Comparison of ENCODE assay signal across 24 cellular contexts in the genomic region with DNA sequence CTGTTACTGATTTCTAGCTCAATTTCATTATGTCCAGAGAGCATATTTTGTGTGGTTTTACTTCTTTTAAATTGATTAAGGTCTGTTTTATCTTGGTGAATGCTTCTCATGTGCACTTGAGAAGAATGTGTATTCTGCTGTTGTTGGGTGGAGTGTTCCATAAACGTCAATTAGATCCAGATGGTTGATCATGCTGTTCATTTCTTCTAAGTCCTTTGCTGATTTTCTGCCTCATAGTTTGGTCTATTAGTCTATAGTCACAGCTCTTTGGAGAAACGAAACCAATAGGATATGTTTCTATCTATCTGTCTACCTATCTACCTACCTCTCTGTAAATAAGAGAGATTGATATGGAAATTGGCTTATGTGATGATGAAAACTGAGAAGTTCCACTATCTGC. TPM values are rescaled to one million over a fixed set of nuclear protein-coding genes. Genes with fewer than 3 reads are reported as not detected.
DNase-seq lines count a peak whose midpoint lies in the region; ATAC-seq, FAIRE-seq and TF ChIP-seq lines count a peak whose summit lies in the region.
"Had no signal": no experiment of that assay in that cellular context is flagged by ENCODE, and none has a peak within 500 bp of the region (broad histone marks: within the 10 kb centered on the region; RNA-seq: fewer than 3 reads in every experiment).

No MANE protein-coding gene starts in this region.

- FAIRE-seq in A549 (lab: Jason Lieb, UNC) (peak; percentile 39), GM12878 (lab: Jason Lieb, UNC) (peak; percentile 38)
- FAIRE-seq: D721Med, G401.6, GM12892, GM18507 had no signal

- no peak overlapping the region for H3K14ac ChIP-seq in mesenchymal stem cell (ENCODE audit: low read length in 2 of 2)

- no peak overlapping the region for H3K18ac ChIP-seq in mesenchymal stem cell (ENCODE audit: low read depth in 1 of 2, low read length in 2 of 2)

- H3K9ac ChIP-seq in GM12878 (ENCODE audit: control insufficient read depth, insufficient read depth, low read length) (no peak overlapping the region), mesenchymal stem cell (ENCODE audit: low read length) (peak overlapping the region; percentile 29)
- H3K9ac ChIP-seq: BLaER1 treated with 17β-estradiol and CSF1 and Interleukin-3, amounts not matched to agents 10 nM and 100 nM had no signal

- no peak overlapping the region for H2BK5ac ChIP-seq in mesenchymal stem cell (ENCODE audit: low read depth, low read length, poor library complexity, severe bottlenecking)

- H4K91ac ChIP-seq in mesenchymal stem cell (ENCODE audit: low read length) = no peak overlapping the region

- SMC1A ChIA-PET in GM12878 (lab: Charles Lee; ENCODE audit: uncharacterized antibody, unreplicated experiment) = interaction anchor here (1.0 to 1.3 kb wide), 3 partner anchors 20 to 196 kb away, joined by 3 read pairs; no protein-coding TSS in a partner anchor

- in situ Hi-C loops in GM12878 (cut with MboI) = no loop called here

- H3K27me3 Mint-ChIP-seq in activated naive CD8-positive, alpha-beta T cell treated with anti-CD3 and anti-CD28 coated beads for 36 hours = peaks cover 45% of the 10 kb centered on the region

- no peak overlapping the region for H3K4ac ChIP-seq in mesenchymal stem cell (ENCODE audit: low read depth in 1 of 2, low read length in 2 of 2)

- no peaks in the 10 kb centered on the region for H4K20me1 ChIP-seq in GM12878 (ENCODE audit: control insufficient read depth, insufficient read depth)
- H4K20me1 ChIP-seq: BLaER1 treated with 17β-estradiol and CSF1 and Interleukin-3, amounts not matched to agents 10 nM and 100 nM had no signal

- POLR2A ChIA-PET in A549 (lab: Yijun Ruan, JAX) = no interaction called here
- POLR2A ChIA-PET in GM12878 (lab: Charles Lee) = interaction anchor here (1.4 kb wide), 1 partner anchor 14 kb away, joined by 3 read pairs; no protein-coding TSS in a partner anchor

- H3K27ac ChIP-seq in A549 (no peak overlapping the region), GM12878 (ENCODE audit: control insufficient read depth, insufficient read depth) (no peak overlapping the region), mesenchymal stem cell (ENCODE audit: low read length, poor library complexity, severe bottlenecking) (no peak overlapping the region), suprapubic skin (peak overlapping the region; percentile 61), stomach (no peak overlapping the region)
- H3K27ac ChIP-seq: 22Rv1; BLaER1 treated with 17β-estradiol and CSF1 and Interleukin-3, amounts not matched to agents 10 nM and 100 nM; C4-2B had no signal

- H3K9me3 Mint-ChIP-seq in activated naive CD8-positive, alpha-beta T cell treated with anti-CD3 and anti-CD28 coated beads for 36 hours = peaks cover 15% of the 10 kb centered on the region

- H3K79me2 ChIP-seq in GM12878 (ENCODE audit: control insufficient read depth, insufficient read depth, low read length) = no peaks in the 10 kb centered on the region

- H3K27me3 ChIP-seq in GM12878 (replicated peaks in 1 of 2; ENCODE audit: control insufficient read depth in 2 of 2, insufficient read depth in 2 of 2, low read length in 1 of 2) (no peaks in the 10 kb centered on the region; a peak in 1 of 4 replicates), mesenchymal stem cell (ENCODE audit: control insufficient read depth in 1 of 2, insufficient read depth in 1 of 2, low read length in 2 of 2) (no peaks in the 10 kb centered on the region), suprapubic skin (peaks cover 12% of the 10 kb centered on the region), stomach (peaks cover 0 to 15% (median 6%) of the 10 kb centered on the region in 3 donors)
- H3K27me3 ChIP-seq: BLaER1 treated with 17β-estradiol and CSF1 and Interleukin-3, amounts not matched to agents 10 nM and 100 nM had no signal

- TF ChIP-seq RAD21 in A549 (conservative IDR thresholded peaks at IDR 0.05 in 1 of 2, IDR thresholded peaks at IDR 0.05 in 1 of 2) = no peak
- TF ChIP-seq RAD21 in GM12878 (IDR thresholded peaks at IDR 0.05; ENCODE audit: insufficient read depth, low read depth, low read length) = no peak

- H3K9me3 ChIP-seq in A549 (peaks cover 17% of the 10 kb centered on the region; the same call in 1 of the 3 replicates), GM12878 (replicated peaks; ENCODE audit: control insufficient read depth, insufficient read depth, low read length) (peaks cover 5% of the 10 kb centered on the region; the same call in 2 of the 3 replicates), mesenchymal stem cell (ENCODE audit: control insufficient read depth, low read length) (peaks cover 30% of the 10 kb centered on the region), suprapubic skin (no peaks in the 10 kb centered on the region), stomach (peaks cover 0 to 22% (median 6%) of the 10 kb centered on the region in 4 donors)

- H2AFZ ChIP-seq in GM12878 (ENCODE audit: control insufficient read depth, low read depth, low read length) = no peak overlapping the region
- no peak overlapping the region for H2AFZ ChIP-seq in mesenchymal stem cell (ENCODE audit: low read depth, low read length)

- TF ChIP-seq CTCF in A549 (IDR thresholded peaks at IDR 0.05) (no peak), GM12878 (IDR thresholded peaks at IDR 0.05 in 2 of 3, conservative IDR thresholded peaks at IDR 0.05 in 1 of 3; ENCODE audit: control insufficient read depth in 2 of 3, extremely low read depth in 1 of 3, insufficient read depth in 1 of 3, low read depth in 3 of 3, low read length in 3 of 3) (no peak), suprapubic skin (IDR thresholded peaks at IDR 0.05) (no peak), stomach (IDR thresholded peaks at IDR 0.05) (no peak)

- ATAC-seq in A549 = no peak
- ATAC-seq in GM12878 = no peak
- ATAC-seq: CD8-positive, alpha-beta T cell had no signal

- TF ChIP-seq POLR2A in A549 (IDR thresholded peaks at IDR 0.05; ENCODE audit: low read length) (no peak), GM12878 (IDR thresholded peaks at IDR 0.05; ENCODE audit: low read depth, low read length) (no peak), suprapubic skin (IDR thresholded peaks at IDR 0.05) (no peak), stomach (IDR thresholded peaks at IDR 0.05) (no peak)

- no TSS peak for BruUV-seq in GM12878 (replicated peaks; lab: Mats Ljungman, UMichigan)

- peaks cover 5% of the 10 kb centered on the region; the same call in 1 of the 3 replicates for H3K4me1 ChIP-seq in A549
- no peaks in the 10 kb centered on the region for H3K4me1 ChIP-seq in GM12878 (ENCODE audit: control insufficient read depth, insufficient read depth, low read length)
- H3K4me1 ChIP-seq in mesenchymal stem cell (ENCODE audit: control insufficient read depth, insufficient read depth, low read depth, low read length) = no peaks in the 10 kb centered on the region
- peaks cover 5% of the 10 kb centered on the region for H3K4me1 ChIP-seq in suprapubic skin
- H3K4me1 ChIP-seq in stomach = no peaks in the 10 kb centered on the region
- H3K4me1 ChIP-seq: Caco-2 had no signal

- CTCF ChIA-PET in A549 (lab: Yijun Ruan, JAX) (no interaction called here), GM12878 (lab: Yijun Ruan, JAX) (interaction anchor here (0.9 to 1.7 kb wide), 2 partner anchors 16 to 29 kb away, joined by 3 to 5 read pairs; no protein-coding TSS in a partner anchor)

- H3K36me3 ChIP-seq in GM12878 (ENCODE audit: control insufficient read depth in 2 of 2, insufficient read depth in 2 of 2, low read length in 1 of 2) (no peaks in the 10 kb centered on the region), mesenchymal stem cell (ENCODE audit: control insufficient read depth in 1 of 2, insufficient read depth in 2 of 2, low read depth in 1 of 2, low read length in 2 of 2) (no peaks in the 10 kb centered on the region), suprapubic skin (no peaks in the 10 kb centered on the region), stomach (no peaks in the 10 kb centered on the region)
- H3K36me3 ChIP-seq: BLaER1 treated with 17β-estradiol and CSF1 and Interleukin-3, amounts not matched to agents 10 nM and 100 nM had no signal

- H3K36me3 Mint-ChIP-seq in activated naive CD8-positive, alpha-beta T cell treated with anti-CD3 and anti-CD28 coated beads for 36 hours = peaks cover 4% of the 10 kb centered on the region
- H3K36me3 Mint-ChIP-seq: CD8-positive, alpha-beta T cell had no signal

- WGBS in A549 (ENCODE audit: missing lambda C conversion rate) = 2% methylated on average over 2 of the region's 2 CpGs
- 41% methylated on average over 2 of the region's 2 CpGs for WGBS in GM12878 (ENCODE audit: insufficient coverage, insufficient replicate concordance, low lambda C conversion rate, missing lambda C conversion rate)
- WGBS in mesenchymal stem cell = 71% methylated on average over 1 of the region's 2 CpGs
- WGBS in suprapubic skin = 63% methylated on average over 2 of the region's 2 CpGs
- WGBS in stomach, 5 donors = 53 to 70% (median 62%) methylated on average over 2 of the region's 2 CpGs

- TF ChIP-seq EP300 in A549 (IDR thresholded peaks at IDR 0.05) = no peak
- TF ChIP-seq EP300 in GM12878 (IDR thresholded peaks at IDR 0.05; ENCODE audit: borderline replicate concordance in 1 of 2, control insufficient read depth in 1 of 2, low read depth in 2 of 2, low read length in 2 of 2) = no peak
- no peak for TF ChIP-seq EP300 in suprapubic skin (IDR thresholded peaks at IDR 0.05)
- no peak for TF ChIP-seq EP300 in stomach (IDR thresholded peaks at IDR 0.05)

- intact Hi-C loops in GM12878 (cut with micrococcal nuclease; ENCODE audit: unreplicated experiment) = no loop called here
- intact Hi-C loops in posterior vena cava (cut with DNase I) = no loop called here
- intact Hi-C loops in stomach (cut with DNase I; ENCODE audit: low total_unique reads) = no loop called here

- DNase-seq in A549 (ENCODE audit: low read depth in 1 of 2, low spot score in 1 of 2) (no peak), GM12878 (ENCODE audit: low read depth, low spot score) (no peak), mesenchymal stem cell (no peak), suprapubic skin (ENCODE audit: low spot score in 2 of 2) (no peak), posterior vena cava (ENCODE audit: low spot score) (no peak), stomach (no peak)
- no peak for DNase-seq in activated naive CD8-positive, alpha-beta T cell treated with anti-CD3 and anti-CD28 coated beads for 36 hours
- DNase-seq: ACHN; AML-193; Caco-2; Calu3; CD4-positive, alpha-beta T cell; CD8-positive, alpha-beta T cell; DMS79 treated with DMSO at 0.1 percent for 48 hours; GF-D8 had no signal

- H3K23ac ChIP-seq in mesenchymal stem cell (ENCODE audit: low read length in 2 of 2) = no peak overlapping the region

- no peaks in the 10 kb centered on the region for H3K79me1 ChIP-seq in mesenchymal stem cell (replicated peaks; ENCODE audit: low read length, poor library complexity, severe bottlenecking)

- no peak overlapping the region for H2BK120ac ChIP-seq in mesenchymal stem cell (ENCODE audit: low read depth, low read length)

- H2BK12ac ChIP-seq in mesenchymal stem cell (ENCODE audit: low read length in 2 of 2) = no peak overlapping the region

- H3K4me3 ChIP-seq in A549 = no peak overlapping the region
- H3K4me3 ChIP-seq in GM12878 = no peak overlapping the region
- H3K4me3 ChIP-seq in mesenchymal stem cell (ENCODE audit: insufficient read depth in 1 of 2, low read depth in 1 of 2, low read length in 2 of 2) = peak overlapping the region in 1 of 2 experiments; percentile 40
- H3K4me3 ChIP-seq in suprapubic skin = no peak overlapping the region
- H3K4me3 ChIP-seq in stomach = no peak overlapping the region
- H3K4me3 ChIP-seq: BLaER1 treated with 17β-estradiol and CSF1 and Interleukin-3, amounts not matched to agents 10 nM and 100 nM had no signal

- no peak overlapping the region for H2BK15ac ChIP-seq in mesenchymal stem cell (ENCODE audit: low read depth, poor library complexity, severe bottlenecking)

- H3K27ac Mint-ChIP-seq in activated naive CD8-positive, alpha-beta T cell treated with anti-CD3 and anti-CD28 coated beads for 36 hours = no peak overlapping the region
- H3K27ac Mint-ChIP-seq: B cell; CD4-positive, alpha-beta T cell; CD8-positive, alpha-beta T cell had no signal

- H3K4me3 Mint-ChIP-seq in activated naive CD8-positive, alpha-beta T cell treated with anti-CD3 and anti-CD28 coated beads for 36 hours = no peak overlapping the region
- H3K4me3 Mint-ChIP-seq: B cell; CD4-positive, alpha-beta T cell; CD8-positive, alpha-beta T cell had no signal

- no peak overlapping the region for H3K4me2 ChIP-seq in A549
- H3K4me2 ChIP-seq in GM12878 (ENCODE audit: control insufficient read depth, insufficient read depth) = no peak overlapping the region
- no peak overlapping the region for H3K4me2 ChIP-seq in mesenchymal stem cell (ENCODE audit: low read length, poor library complexity, severe bottlenecking)
- H3K4me2 ChIP-seq: BLaER1 treated with 17β-estradiol and CSF1 and Interleukin-3, amounts not matched to agents 10 nM and 100 nM had no signal

- H4K8ac ChIP-seq in mesenchymal stem cell (ENCODE audit: low read length) = no peak overlapping the region

- no peaks in the 10 kb centered on the region for H3K4me1 Mint-ChIP-seq in activated naive CD8-positive, alpha-beta T cell treated with anti-CD3 and anti-CD28 coated beads for 36 hours
- H3K4me1 Mint-ChIP-seq: B cell had no signal

- RAD21 ChIA-PET in GM12878 (lab: Charles Lee; ENCODE audit: unreplicated experiment) = no interaction called here

- H2AK5ac ChIP-seq in mesenchymal stem cell (ENCODE audit: low read length, severe bottlenecking) = no peak overlapping the region

RNA-seq across cellular contexts. Expression of a gene that starts 17.1 kb away (rescaled TPM):
- 1.3 and 1.5 TPM in 2 replicates for polyA plus RNA-seq in A549 (2011; rRNA removed)
- polyA plus RNA-seq in A549 (2012; cell fraction: cytosol; rRNA removed) = 0.96 and 1.1 TPM in 2 replicates
- 2.4 and 3.1 TPM in 2 replicates for polyA plus RNA-seq in A549 (2012; cell fraction: nucleus; rRNA removed)
- 0.29 to 0.91 TPM (median 0.36 TPM) in 3 replicates for polyA plus RNA-seq in A549 (2017; fragmentation: RNase III; extraction: RNeasy Plus Mini Kit Qiagen cat#74134 plus additional on column Dnase treatment)
- 0.88 and 2.3 TPM in 2 replicates for polyA minus RNA-seq in A549 (2011; rRNA and poly(A)+ RNA removed)
- 84.0 and 84.2 TPM in 2 replicates for total RNA-seq in GM12878 (2013; cell fraction: nucleolus; rRNA removed)
- total RNA-seq in GM12878 (2014; rRNA removed) = 2.0 and 2.1 TPM in 2 replicates
- total RNA-seq in GM12878 (2014; rRNA removed; fragmentation: Illumina TruSeq; extraction: Trizol) = 0.49 and 0.69 TPM in 2 replicates
- total RNA-seq in GM12878 (2021) = 0.82 and 1.3 TPM in 2 replicates
- polyA plus RNA-seq in GM12878 (2011; ENCODE audit: low read depth) = 1.0 TPM
- polyA plus RNA-seq in GM12878 (2011; rRNA removed) = 9.0 and 12.7 TPM in 2 replicates
- polyA plus RNA-seq in GM12878 (2011; cell fraction: cytosol; rRNA removed) = 21.3 and 25.3 TPM in 2 replicates
- polyA plus RNA-seq in GM12878 (2011; cell fraction: nucleus; rRNA removed) = 79.0 and 112 TPM in 2 replicates
- polyA plus RNA-seq in GM12878 (2012) = 1.4 and 4.0 TPM in 2 replicates
- polyA plus RNA-seq in GM12878 (2014; fragmentation: Illumina TruSeq; extraction: Trizol) = 0.11 and 0.21 TPM in 2 replicates
- under 1 TPM; 0.15 to 0.60 TPM for polyA plus RNA-seq in GM12878 (2014; fragmentation: Nextera tagmentation; extraction: Ambion mirVana)
- polyA plus RNA-seq in GM12878 (2014; rRNA removed) = 1.2 and 1.7 TPM in 2 replicates
- polyA plus RNA-seq in GM12878 (2016; fragmentation: Nextera tagmentation; extraction: Ambion mirVana) = 1 to 10 TPM; 1.7 to 1.9 TPM
- 17.3 and 27.0 TPM in 2 replicates for polyA minus RNA-seq in GM12878 (2011; rRNA and poly(A)+ RNA removed)
- 3.3 and 5.9 TPM in 2 replicates for polyA minus RNA-seq in GM12878 (2011; cell fraction: cytosol; rRNA and poly(A)+ RNA removed)
- 23.6 and 24.4 TPM in 2 replicates for polyA minus RNA-seq in GM12878 (2011; cell fraction: nucleus; rRNA and poly(A)+ RNA removed)
- 0.57 TPM for polyA plus RNA-seq in mesenchymal stem cell (2013, experiment 1 of 2)
- 0.89 TPM for polyA plus RNA-seq in mesenchymal stem cell (2013, experiment 2 of 2)
- 10 to 100 TPM in 2 of 4 donors, 1 to 10 TPM in 2; 4.2 to 12.4 (median 10.4) TPM for total RNA-seq in suprapubic skin
- total RNA-seq in posterior vena cava = 100 to 1,000 TPM; 178 to 238 TPM
- total RNA-seq in stomach = 10 to 100 TPM; 14.8 to 43.8 (median 24.6) TPM
- polyA plus RNA-seq in stomach = 1 to 10 TPM; 3.7 to 5.0 (median 4.0) TPM
- under 1 TPM in 1 of 2 experiments, not detected in 1; 0.38 TPM for total RNA-seq in activated naive CD8-positive, alpha-beta T cell treated with anti-CD3 and anti-CD28 coated beads for 36 hours
- total RNA-seq: A673; Calu3; CD8-positive, alpha-beta T cell had no signal
